Comparison of ENCODE assay signal across 2 cellular contexts in genomic region chr6:142822882-142823578, GRCh38.
A peak's percentile ranks its signal among the peaks of the same experiment; 100 is the strongest.
TF ChIP-seq lines count a peak whose summit lies in the region.

No MANE protein-coding gene starts in this region.

TF ChIP-seq in HepG2, 621 proteins besides CTCF, POLR2A, EP300 and RAD21 (continued from another document):
- TF ChIP-seq ZNF644 (CRISPR knock-in tag; IDR thresholded peaks at IDR 0.05; ENCODE audit: low read depth) (0 out of 2 replicates have a peak, but pooled peaks have one; percentile 36), YY1 (IDR thresholded peaks at IDR 0.05; ENCODE audit: insufficient read depth, insufficient replicate concordance, low read depth, low read length) (peak; percentile 32), JUNB (CRISPR knock-in tag; IDR thresholded peaks at IDR 0.05; ENCODE audit: borderline replicate concordance) (no peak), ZFYVE20 (CRISPR knock-in tag; IDR thresholded peaks at IDR 0.05; ENCODE audit: borderline replicate concordance, low read depth) (no peak), SNAI1 (CRISPR knock-in tag; IDR thresholded peaks at IDR 0.05; ENCODE audit: borderline replicate concordance) (no peak), MIXL1 (CRISPR knock-in tag; IDR thresholded peaks at IDR 0.05) (no peak), ZNF136 (CRISPR knock-in tag; IDR thresholded peaks at IDR 0.05; ENCODE audit: low read depth) (no peak), SMAD9 (CRISPR knock-in tag; IDR thresholded peaks at IDR 0.05) (no peak), ZKSCAN8 (CRISPR knock-in tag; IDR thresholded peaks at IDR 0.05; ENCODE audit: borderline replicate concordance) (no peak), GATAD2A (CRISPR knock-in tag; IDR thresholded peaks at IDR 0.05) (no peak), ELF3 (CRISPR knock-in tag; IDR thresholded peaks at IDR 0.05) (no peak), HNRNPUL1 (IDR thresholded peaks at IDR 0.05; ENCODE audit: low read depth, low read length) (no peak), ZNF563 (CRISPR knock-in tag; IDR thresholded peaks at IDR 0.05) (no peak), ZNF530 (CRISPR knock-in tag; IDR thresholded peaks at IDR 0.05; ENCODE audit: low read depth) (no peak), ZNF280B (CRISPR knock-in tag; IDR thresholded peaks at IDR 0.05; ENCODE audit: borderline replicate concordance) (no peak), NCOR1 (IDR thresholded peaks at IDR 0.05; ENCODE audit: borderline replicate concordance, low read length) (no peak), XRCC5 (optimal IDR thresholded peaks at IDR 0.05; ENCODE audit: low read length) (peak; percentile 27), ZBTB33 (CRISPR knock-in tag; IDR thresholded peaks at IDR 0.05) (peak; percentile 96), REXO4 (CRISPR knock-in tag; IDR thresholded peaks at IDR 0.05; ENCODE audit: borderline replicate concordance) (no peak), NFE2L1 (CRISPR knock-in tag; IDR thresholded peaks at IDR 0.05; ENCODE audit: borderline replicate concordance) (no peak), HINFP (CRISPR knock-in tag; IDR thresholded peaks at IDR 0.05; ENCODE audit: low read depth) (no peak), SMAD1 (CRISPR knock-in tag; IDR thresholded peaks at IDR 0.05; ENCODE audit: borderline replicate concordance, low read depth) (no peak)
TF ChIP-seq in HepG2: peak in this region for 6.

TF ChIP-seq in H1, 55 proteins besides CTCF, POLR2A, EP300 and RAD21 (continued from another document):
- TF ChIP-seq MAX (IDR thresholded peaks at IDR 0.05) (0 out of 2 replicates have a peak, but pooled peaks have one; percentile 9), ZNF274 (IDR thresholded peaks at IDR 0.05; ENCODE audit: borderline replicate concordance, extremely low read depth, low read length) (no peak), YY1 (IDR thresholded peaks at IDR 0.05; ENCODE audit: low read depth, low read length) (peak; percentile 87), CHD7 (IDR thresholded peaks at IDR 0.05; ENCODE audit: insufficient replicate concordance, low read length) (no peak)
TF ChIP-seq in H1: peak in this region for 2.
